ENCODE assay signal across 1 cellular context in genomic region chr2:231387904-231388724, GRCh38.
TF ChIP-seq lines count a peak whose summit lies in the region.

No MANE protein-coding gene starts in this region.

TF ChIP-seq in HepG2, 621 proteins besides CTCF, POLR2A, EP300 and RAD21 (continued from another document and continues in another):
- TF ChIP-seq ZNF597 (CRISPR knock-in tag; IDR thresholded peaks at IDR 0.05) = no peak
- no peak for TF ChIP-seq BCL6 (CRISPR knock-in tag; IDR thresholded peaks at IDR 0.05)
- TF ChIP-seq ZNF552 (CRISPR knock-in tag; IDR thresholded peaks at IDR 0.05; ENCODE audit: borderline replicate concordance) = no peak
- TF ChIP-seq TEAD2 (CRISPR knock-in tag; IDR thresholded peaks at IDR 0.05) = no peak
- TF ChIP-seq ZBTB37 (CRISPR knock-in tag; IDR thresholded peaks at IDR 0.05) = no peak
- TF ChIP-seq ZNF619 (CRISPR knock-in tag; IDR thresholded peaks at IDR 0.05) = no peak
- 0 out of 2 replicates have a peak, but pooled peaks have one; percentile 17 for TF ChIP-seq ZNF225 (CRISPR knock-in tag; IDR thresholded peaks at IDR 0.05)
- TF ChIP-seq PTBP1 (IDR thresholded peaks at IDR 0.05; ENCODE audit: low read depth, low read length, poor library complexity, severe bottlenecking) = peak; percentile 35
- TF ChIP-seq ZBTB3 (CRISPR knock-in tag; IDR thresholded peaks at IDR 0.05; ENCODE audit: borderline replicate concordance, low read depth) = no peak
- no peak for TF ChIP-seq RARA (CRISPR knock-in tag; IDR thresholded peaks at IDR 0.05)
- no peak for TF ChIP-seq ZFAT (CRISPR knock-in tag; conservative IDR thresholded peaks at IDR 0.05)
- peak; percentile 86 for TF ChIP-seq BCL3 (CRISPR knock-in tag; IDR thresholded peaks at IDR 0.05)
- no peak for TF ChIP-seq ZNF670 (CRISPR knock-in tag; IDR thresholded peaks at IDR 0.05; ENCODE audit: borderline replicate concordance)
- TF ChIP-seq ZNF790 (CRISPR knock-in tag; IDR thresholded peaks at IDR 0.05; ENCODE audit: borderline replicate concordance) = no peak
- no peak for TF ChIP-seq SMAD1 (CRISPR knock-in tag; IDR thresholded peaks at IDR 0.05; ENCODE audit: borderline replicate concordance, low read depth)
- TF ChIP-seq ZNF652 (CRISPR knock-in tag; IDR thresholded peaks at IDR 0.05; ENCODE audit: borderline replicate concordance, low read depth) = no peak
- no peak for TF ChIP-seq ZHX1 (CRISPR knock-in tag; IDR thresholded peaks at IDR 0.05; ENCODE audit: low read depth)
- TF ChIP-seq IRF9 (CRISPR knock-in tag; IDR thresholded peaks at IDR 0.05; ENCODE audit: borderline replicate concordance) = 0 out of 2 replicates have a peak, but pooled peaks have one; percentile 30
- TF ChIP-seq HOXD1 (CRISPR knock-in tag; IDR thresholded peaks at IDR 0.05) = no peak
- no peak for TF ChIP-seq ZC3H13 (CRISPR knock-in tag; IDR thresholded peaks at IDR 0.05)
- TF ChIP-seq TAF15 (IDR thresholded peaks at IDR 0.05; ENCODE audit: low read depth, low read length, poor library complexity, severe bottlenecking) = no peak
- TF ChIP-seq MIXL1 (CRISPR knock-in tag; IDR thresholded peaks at IDR 0.05) = no peak
- TF ChIP-seq MYNN (CRISPR knock-in tag; IDR thresholded peaks at IDR 0.05; ENCODE audit: low read depth) = no peak
- TF ChIP-seq ZNF142 (CRISPR knock-in tag; IDR thresholded peaks at IDR 0.05) = no peak
- no peak; the same call in 1 of the 2 replicates for TF ChIP-seq ZNF782 (CRISPR knock-in tag; IDR thresholded peaks at IDR 0.05; ENCODE audit: borderline replicate concordance)
- TF ChIP-seq SSRP1 (CRISPR knock-in tag; IDR thresholded peaks at IDR 0.05) = no peak
- TF ChIP-seq HNRNPL (IDR thresholded peaks at IDR 0.05; ENCODE audit: low read depth, low read length) = peak; percentile 100
- TF ChIP-seq ZNF430 (CRISPR knock-in tag; IDR thresholded peaks at IDR 0.05) = peak; percentile 52; the same call in 1 of the 2 replicates
- no peak for TF ChIP-seq MLX (CRISPR knock-in tag; IDR thresholded peaks at IDR 0.05)
- no peak for TF ChIP-seq GTF2F1 (IDR thresholded peaks at IDR 0.05; ENCODE audit: low read length)
- no peak for TF ChIP-seq FOXP1 (IDR thresholded peaks at IDR 0.05)
- no peak for TF ChIP-seq FOXP1 (CRISPR knock-in tag; IDR thresholded peaks at IDR 0.05)
- TF ChIP-seq ZNF33B (CRISPR knock-in tag; IDR thresholded peaks at IDR 0.05) = no peak
- TF ChIP-seq SP140L (CRISPR knock-in tag; IDR thresholded peaks at IDR 0.05; ENCODE audit: borderline replicate concordance) = no peak
- 0 out of 2 replicates have a peak, but pooled peaks have one; percentile 27 for TF ChIP-seq HOMEZ (CRISPR knock-in tag; IDR thresholded peaks at IDR 0.05; ENCODE audit: low read depth)
- TF ChIP-seq ZNF333 (CRISPR knock-in tag; IDR thresholded peaks at IDR 0.05; ENCODE audit: borderline replicate concordance) = no peak
- TF ChIP-seq HDAC2 (CRISPR knock-in tag; IDR thresholded peaks at IDR 0.05) = no peak
- TF ChIP-seq TMF1 (CRISPR knock-in tag; IDR thresholded peaks at IDR 0.05; ENCODE audit: low read depth) = no peak
- no peak for TF ChIP-seq NR2F6 (IDR thresholded peaks at IDR 0.05)
- TF ChIP-seq NR2F6 (CRISPR knock-in tag; IDR thresholded peaks at IDR 0.05) = no peak
- peak; percentile 52 for TF ChIP-seq ZMYM3 (CRISPR knock-in tag; IDR thresholded peaks at IDR 0.05)
- TF ChIP-seq HNF4G (IDR thresholded peaks at IDR 0.05; ENCODE audit: borderline replicate concordance, low read depth, low read length) = no peak
- no peak for TF ChIP-seq HNF4G (CRISPR knock-in tag; IDR thresholded peaks at IDR 0.05; ENCODE audit: borderline replicate concordance, low read depth)
- peak; percentile 83 for TF ChIP-seq ZNF629 (CRISPR knock-in tag; conservative IDR thresholded peaks at IDR 0.05)
- TF ChIP-seq ZBTB8A (CRISPR knock-in tag; IDR thresholded peaks at IDR 0.05; ENCODE audit: borderline replicate concordance, low read depth) = no peak
- TF ChIP-seq NFIB (CRISPR knock-in tag; IDR thresholded peaks at IDR 0.05; ENCODE audit: borderline replicate concordance) = no peak; the same call in 1 of the 2 replicates
- TF ChIP-seq MTA3 (CRISPR knock-in tag; IDR thresholded peaks at IDR 0.05) = no peak
